1 cellular context compared by ENCODE assay signal in genomic region chr15:29942144-29942543, GRCh38.
TF ChIP-seq lines count a peak whose summit lies in the region.

No MANE protein-coding gene starts in this region.

TF ChIP-seq in H1, 55 proteins besides CTCF, POLR2A, EP300 and RAD21 (continued from another document):
- TF ChIP-seq TAF1 (IDR thresholded peaks at IDR 0.05; ENCODE audit: low read depth, low read length) (no peak), HDAC2 (IDR thresholded peaks at IDR 0.05; ENCODE audit: borderline replicate concordance in 1 of 2, low read depth in 2 of 2, low read length in 2 of 2) (no peak)
